In genomic region chr7:16318989-16319915, GRCh38 we compare ENCODE assay signal across 15 cellular contexts.
DNase-seq lines count a peak whose midpoint lies in the region; ATAC-seq, FAIRE-seq and TF ChIP-seq lines count a peak whose summit lies in the region.
"Had no signal": no experiment of that assay in that cellular context is flagged by ENCODE, and none has a peak within 500 bp of the region (broad histone marks: within the 10 kb centered on the region; RNA-seq: fewer than 3 reads in every experiment).

No MANE protein-coding gene starts in this region.

- FAIRE-seq in A549 (lab: Jason Lieb, UNC), result peak; percentile 70
- FAIRE-seq: TTC549 had no signal

- no peak for TF ChIP-seq CTCF in A549 (IDR thresholded peaks at IDR 0.05)
- no peak for TF ChIP-seq CTCF in GM10266 (IDR thresholded peaks at IDR 0.05; ENCODE audit: control insufficient read depth, insufficient read depth, low read depth, missing control alignments)

- ATAC-seq in A549, result peak; percentile 62 to 66; a peak in 5 of 6 replicates
- ATAC-seq in GM21526 (IDR thresholded peaks at IDR 0.05; ENCODE audit: low FRiP score, unreplicated experiment), result no peak
- ATAC-seq in HG02610 (IDR thresholded peaks at IDR 0.05; ENCODE audit: unreplicated experiment), result no peak

- WGBS in A549 (ENCODE audit: missing lambda C conversion rate), result 34% methylated on average over 6 of the region's 6 CpGs

- no peak overlapping the region for H3K4me3 ChIP-seq in A549
- H3K4me3 ChIP-seq: HAP-1 had no signal

- TF ChIP-seq POLR2A in A549 (IDR thresholded peaks at IDR 0.05; ENCODE audit: low read length), result no peak

- no peaks in the 10 kb centered on the region for H3K9me3 ChIP-seq in A549
- H3K9me3 ChIP-seq: HAP-1 had no signal

- peak overlapping the region in 1 of 2 experiments; percentile 34; a peak in 1 of 6 replicates for H3K27ac ChIP-seq in A549
- H3K27ac ChIP-seq: KMS-11 had no signal

- no peak for TF ChIP-seq EP300 in A549 (IDR thresholded peaks at IDR 0.05)

- H3K4me2 ChIP-seq in A549, result peak overlapping the region; percentile 22
- H3K4me2 ChIP-seq: KMS-11 had no signal

- DNase-seq in A549 (ENCODE audit: low read depth in 1 of 2, low spot score in 1 of 2), result peak; percentile 6 to 37
- DNase-seq in HT1080 (ENCODE audit: low read depth), result peak; percentile 80
- peak; percentile 76 for DNase-seq in amniotic epithelial cell (ENCODE audit: low read depth)
- peak; percentile 12 for DNase-seq in glomerular endothelial cell (ENCODE audit: extremely low read depth, low read depth, low spot score)
- no peak for DNase-seq in NAMALWA (ENCODE audit: low spot score)
- no peak for DNase-seq in GM10266 (ENCODE audit: extremely low spot score)
- DNase-seq: head of caudate nucleus; NCI-H2107; stimulated activated CD4-positive, alpha-beta T cell treated with anti-CD3 and anti-CD28 coated beads, Interleukin-12 subunit alpha, Interleukin-12 subunit beta, amount 100 ng/mL, for 4 hours; trophoblast cell had no signal

- peaks cover 11% of the 10 kb centered on the region; the same call in 2 of the 3 replicates for H3K4me1 ChIP-seq in A549

- POLR2A ChIA-PET in A549 (lab: Yijun Ruan, JAX), result interaction anchor here (0.6 kb wide), 1 partner anchor 101 kb away, joined by 3 read pairs; no protein-coding TSS in a partner anchor

- CTCF ChIA-PET in A549 (lab: Yijun Ruan, JAX), result no interaction called here

- no peak for TF ChIP-seq RAD21 in A549 (conservative IDR thresholded peaks at IDR 0.05 in 1 of 2, IDR thresholded peaks at IDR 0.05 in 1 of 2)

TF ChIP-seq in A549, 52 proteins besides CTCF, POLR2A, EP300 and RAD21:
- TF ChIP-seq JUNB (IDR thresholded peaks at IDR 0.05) (peak; percentile 58), ZNF302 (CRISPR knock-in tag; IDR thresholded peaks at IDR 0.05) (no peak), FOSL2 (IDR thresholded peaks at IDR 0.05) (0 out of 2 replicates have a peak, but pooled peaks have one; percentile 21), FOSL2 (CRISPR knock-in tag; IDR thresholded peaks at IDR 0.05) (peak; percentile 77), GATA3 (IDR thresholded peaks at IDR 0.05; ENCODE audit: borderline replicate concordance) (peak; percentile 45; the same call in 1 of the 2 replicates)
TF ChIP-seq in A549: peak in this region for 3.

Comparison
In these comparisons a context has a peak if more than half of its experiments do, and no peak if none do; other contexts are left out.
1. ATAC-seq: peak in A549 (2 of 2); none in GM21526 (single experiment) and HG02610 (single experiment).
2. DNase-seq: peak in A549 (2 of 2), HT1080 (single experiment), amniotic epithelial cell (single experiment) and glomerular endothelial cell (single experiment); none in NAMALWA (single experiment) and GM10266 (single experiment).